8 cellular contexts compared by ENCODE assay signal in genomic region chr10:71285180-71285545, GRCh38. TPM values are rescaled to one million over a fixed set of nuclear protein-coding genes. Genes with fewer than 3 reads are reported as not detected.
DNase-seq lines count a peak whose midpoint lies in the region; ATAC-seq and TF ChIP-seq lines count a peak whose summit lies in the region.

No MANE protein-coding gene starts in this region.

- no peaks in the 10 kb centered on the region for H3K4me1 ChIP-seq in psoas muscle

- peak; percentile 51 to 68 for ATAC-seq in activated T-cell treated with anti-CD3 and anti-CD28 coated beads, Interleukin-2, amount 50 U/mL, for 4 hours
- peak; percentile 79 to 90 (median 82) for ATAC-seq in psoas muscle
- ATAC-seq in HG02571 (IDR thresholded peaks at IDR 0.05; ENCODE audit: unreplicated experiment), result no peak
- no peak for ATAC-seq in GM21423 (IDR thresholded peaks at IDR 0.05; ENCODE audit: unreplicated experiment)

- H3K27me3 Mint-ChIP-seq in activated T-cell treated with anti-CD3 and anti-CD28 coated beads, Interleukin-2, amount 50 U/mL, for 4 hours (ENCODE audit: low read depth), result no peaks in the 10 kb centered on the region
- peaks cover 13% of the 10 kb centered on the region for H3K27me3 Mint-ChIP-seq in glutamatergic neuron (ENCODE audit: unreplicated experiment)

- no peaks in the 10 kb centered on the region for H3K9me3 ChIP-seq in psoas muscle

- no peak overlapping the region for H3K27ac Mint-ChIP-seq in glutamatergic neuron (ENCODE audit: unreplicated experiment)

- no peaks in the 10 kb centered on the region for H3K4me1 Mint-ChIP-seq in activated T-cell treated with anti-CD3 and anti-CD28 coated beads, Interleukin-2, amount 50 U/mL, for 4 hours (ENCODE audit: low read depth)
- peaks cover 5% of the 10 kb centered on the region for H3K4me1 Mint-ChIP-seq in glutamatergic neuron (ENCODE audit: low read depth, unreplicated experiment)

- peak; percentile 38 for DNase-seq in NCI-H146 (lab: John Stamatoyannopoulos, UW)
- DNase-seq in NCI-H146 treated with DMSO at 0.1 percent for 48 hours (lab: John Stamatoyannopoulos, UW; ENCODE audit: unreplicated experiment), result no peak
- DNase-seq in NCI-H1694 (lab: John Stamatoyannopoulos, UW), result peak; percentile 55
- DNase-seq in activated T-cell treated with anti-CD3 and anti-CD28 coated beads, Interleukin-2, amount 50 U/mL, for 4 hours, result no peak
- peak; percentile 75 for DNase-seq in glutamatergic neuron
- peak; percentile 48 to 76 for DNase-seq in psoas muscle

- no peak overlapping the region for H3K4me3 Mint-ChIP-seq in activated T-cell treated with anti-CD3 and anti-CD28 coated beads, Interleukin-2, amount 50 U/mL, for 4 hours
- no peak overlapping the region for H3K4me3 Mint-ChIP-seq in glutamatergic neuron (ENCODE audit: unreplicated experiment)

- H3K27ac ChIP-seq in psoas muscle, result no peak overlapping the region

- TF ChIP-seq CTCF in glutamatergic neuron (IDR thresholded peaks at IDR 0.05; ENCODE audit: partially characterized antibody, unreplicated experiment), result peak; percentile 80
- peak; percentile 80 for TF ChIP-seq CTCF in psoas muscle (IDR thresholded peaks at IDR 0.05)

- intact Hi-C loops in psoas muscle (cut with DNase I), result loop anchor here in 1 of 2 donors (2.0 kb wide), 1 partner anchor 360 kb away; no protein-coding TSS in a partner anchor

- no peaks in the 10 kb centered on the region for H3K36me3 ChIP-seq in psoas muscle (ENCODE audit: insufficient read depth in 1 of 2, low read depth in 1 of 2)

- H3K4me3 ChIP-seq in psoas muscle, result no peak overlapping the region

- WGBS in psoas muscle, 3 donors, result 55 to 63% (median 62%) methylated on average over 11 of the region's 11 CpGs

- peaks cover 0 to 4% (median 0%) of the 10 kb centered on the region in 3 donors for H3K27me3 ChIP-seq in psoas muscle (ENCODE audit: insufficient read depth in 3 of 3, low read length in 2 of 3)

- H3K9me3 Mint-ChIP-seq in activated T-cell treated with anti-CD3 and anti-CD28 coated beads, Interleukin-2, amount 50 U/mL, for 4 hours, result no peaks in the 10 kb centered on the region
- H3K9me3 Mint-ChIP-seq in glutamatergic neuron (ENCODE audit: unreplicated experiment), result peaks cover 7% of the 10 kb centered on the region

- no peaks in the 10 kb centered on the region for H3K36me3 Mint-ChIP-seq in activated T-cell treated with anti-CD3 and anti-CD28 coated beads, Interleukin-2, amount 50 U/mL, for 4 hours (ENCODE audit: insufficient read depth)
- H3K36me3 Mint-ChIP-seq in glutamatergic neuron (ENCODE audit: unreplicated experiment), result no peaks in the 10 kb centered on the region

RNA-seq across cellular contexts. Expression of gene SLC29A3, which starts 33.9 kb away (rescaled TPM):
- total RNA-seq in activated T-cell treated with anti-CD3 and anti-CD28 coated beads, Interleukin-2, amount 50 U/mL, for 4 hours, result 1 to 10 TPM; 5.0 to 5.5 (median 5.4) TPM
- total RNA-seq in glutamatergic neuron (ENCODE audit: unreplicated experiment), result 7.8 TPM
- total RNA-seq in psoas muscle, result 1 to 10 TPM in 3 of 4 donors, under 1 TPM in 1; 0.64 to 2.2 (median 1.3) TPM
- polyA plus RNA-seq in psoas muscle, result under 1 TPM; 0.75 to 0.81 (median 0.80) TPM

Comparison
In these comparisons a context has a peak if more than half of its experiments do, and no peak if none do; other contexts are left out.
1. DNase-seq: peak in NCI-H146 (single experiment), NCI-H1694 (single experiment), glutamatergic neuron (single experiment) and psoas muscle (2 of 2); none in NCI-H146 treated with DMSO at 0.1 percent for 48 hours (single experiment) and activated T-cell treated with anti-CD3 and anti-CD28 coated beads, Interleukin-2, amount 50 U/mL, for 4 hours (single experiment).
2. ATAC-seq: peak in activated T-cell treated with anti-CD3 and anti-CD28 coated beads, Interleukin-2, amount 50 U/mL, for 4 hours (2 of 2) and psoas muscle (4 of 4); none in HG02571 (single experiment) and GM21423 (single experiment).